Comparison of ENCODE assay signal across 7 cellular contexts in the genomic region with DNA sequence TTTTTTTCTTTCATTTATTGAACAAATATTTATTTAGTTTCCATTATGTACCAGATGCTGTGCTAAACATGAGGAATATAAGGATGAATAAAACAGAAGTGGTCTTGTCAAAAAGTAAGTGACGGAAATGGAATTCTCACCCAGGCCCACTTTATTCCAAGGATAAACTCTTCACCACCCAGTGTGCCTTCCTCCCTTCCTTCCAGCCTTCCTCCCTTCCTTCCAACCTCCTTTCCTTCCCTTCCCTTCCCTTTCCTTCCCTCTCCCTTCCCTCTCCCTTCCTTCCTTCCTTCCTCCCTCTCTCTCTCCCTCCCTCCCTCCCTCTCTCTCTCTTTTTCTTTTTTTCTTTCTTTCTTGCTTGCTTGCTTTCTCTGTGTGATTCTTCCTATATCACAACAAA.
"Had no signal": no experiment of that assay in that cellular context is flagged by ENCODE, and none has a peak within 500 bp of the region (broad histone marks: within the 10 kb centered on the region; RNA-seq: fewer than 3 reads in every experiment).

No MANE protein-coding gene starts in this region.

- H3K4me3 Mint-ChIP-seq: HFFc6, IgD-negative memory B cell had no signal

- H3K4me1 ChIP-seq: HAP-1 had no signal

- H3K4me1 Mint-ChIP-seq: IgD-negative memory B cell had no signal

- H3K27ac ChIP-seq: KMS-11 had no signal

- H3K9me3 Mint-ChIP-seq: IgD-negative memory B cell had no signal

- H3K9ac ChIP-seq: KMS-11 had no signal

- H3K4me3 ChIP-seq: HAP-1 had no signal

- H3K36me3 ChIP-seq: HAP-1 had no signal

- H3K36me3 Mint-ChIP-seq: IgD-negative memory B cell had no signal

- H3K4me2 ChIP-seq: KMS-11 had no signal

- ATAC-seq: HCT116 had no signal

- H3K27ac Mint-ChIP-seq: HFFc6, IgD-negative memory B cell had no signal

- H3K9me3 ChIP-seq: HAP-1 had no signal

- DNase-seq: GOT3, HFFc6, KBM-7 had no signal
